Comparison of ENCODE assay signal across 18 cellular contexts in genomic region chrX:110413727-110414124, GRCh38. TPM values are rescaled to one million over a fixed set of nuclear protein-coding genes. Genes with fewer than 3 reads are reported as not detected.
"Had no signal": no experiment of that assay in that cellular context is flagged by ENCODE, and none has a peak within 500 bp of the region (broad histone marks: within the 10 kb centered on the region; RNA-seq: fewer than 3 reads in every experiment).

No MANE protein-coding gene starts in this region.

- H3K27me3 Mint-ChIP-seq: activated CD8-positive, alpha-beta T cell treated with anti-CD3 and anti-CD28 coated beads for 36 hours; progenitor cell of endocrine pancreas had no signal

- H3K9me3 Mint-ChIP-seq: activated CD8-positive, alpha-beta T cell treated with anti-CD3 and anti-CD28 coated beads for 36 hours; activated naive CD4-positive, alpha-beta T cell treated with anti-CD3 and anti-CD28 coated beads, Interleukin-2, amount 50 U/mL, for 72 hours; activated T-cell treated with anti-CD3 and anti-CD28 coated beads, Interleukin-2, amount 50 U/mL, for 72 hours; nephron had no signal

- H3K4me3 ChIP-seq: body of pancreas, colonic mucosa, ovary, right lobe of liver, skin epidermis, testis, uterus had no signal

- H3K4me1 ChIP-seq: body of pancreas, colonic mucosa, gastrocnemius medialis, right lobe of liver, testis, uterus had no signal

- H3K9me3 ChIP-seq: body of pancreas, colonic mucosa, gastrocnemius medialis, neutrophil, ovary, right lobe of liver, testis, uterus had no signal

- H3K27me3 ChIP-seq: body of pancreas, colonic mucosa, gastrocnemius medialis, neutrophil, ovary, testis had no signal

- H3K36me3 ChIP-seq: colonic mucosa, gastrocnemius medialis, neutrophil, ovary, right lobe of liver, uterus, WERI-Rb-1 had no signal

- H3K27ac ChIP-seq: body of pancreas, colonic mucosa, epithelial cell of prostate, gastrocnemius medialis, neutrophil, ovary, right lobe of liver, skin epidermis, testis, uterus, WERI-Rb-1 had no signal

- H3K36me3 Mint-ChIP-seq: activated naive CD4-positive, alpha-beta T cell treated with anti-CD3 and anti-CD28 coated beads, Interleukin-2, amount 50 U/mL, for 72 hours had no signal

- H3K27ac Mint-ChIP-seq: activated CD8-positive, alpha-beta T cell treated with anti-CD3 and anti-CD28 coated beads for 36 hours; activated naive CD4-positive, alpha-beta T cell treated with anti-CD3 and anti-CD28 coated beads, Interleukin-2, amount 50 U/mL, for 72 hours; activated T-cell treated with anti-CD3 and anti-CD28 coated beads, Interleukin-2, amount 50 U/mL, for 72 hours; progenitor cell of endocrine pancreas had no signal

- H3K4me3 Mint-ChIP-seq: activated CD8-positive, alpha-beta T cell treated with anti-CD3 and anti-CD28 coated beads for 36 hours; activated T-cell treated with anti-CD3 and anti-CD28 coated beads, Interleukin-2, amount 50 U/mL, for 72 hours had no signal

RNA-seq across cellular contexts. Expression of gene RTL9, which starts 55.1 kb away (rescaled TPM):
- total RNA-seq: activated CD8-positive, alpha-beta T cell treated with anti-CD3 and anti-CD28 coated beads for 36 hours; body of pancreas; colonic mucosa; dermis microvascular lymphatic vessel endothelial cell; T-helper 1 cell treated with Interleukin-12 subunit alpha and Interleukin-12 subunit beta and Interleukin-4 antibody, amounts not matched to agents 30 ng/mL and 1 ng/mL, for 36 hours had no signal
